In genomic region chr9:88922091-88922490, GRCh38 we compare ENCODE assay signal across 9 cellular contexts.
A peak's percentile ranks its signal among the peaks of the same experiment; 100 is the strongest.
DNase-seq lines count a peak whose midpoint lies in the region; ATAC-seq and TF ChIP-seq lines count a peak whose summit lies in the region.
"Had no signal": no experiment of that assay in that cellular context is flagged by ENCODE, and none has a peak within 500 bp of the region (broad histone marks: within the 10 kb centered on the region; RNA-seq: fewer than 3 reads in every experiment).

No MANE protein-coding gene starts in this region.

- H3K36me3 ChIP-seq in Peyer's patch = no peaks in the 10 kb centered on the region
- no peaks in the 10 kb centered on the region for H3K36me3 ChIP-seq in upper lobe of left lung
- H3K36me3 ChIP-seq in right atrium auricular region = no peaks in the 10 kb centered on the region

- H3K27ac ChIP-seq in Peyer's patch = no peak overlapping the region
- H3K27ac ChIP-seq in upper lobe of left lung = no peak overlapping the region
- H3K27ac ChIP-seq in right atrium auricular region = no peak overlapping the region

- no peak for TF ChIP-seq EP300 in upper lobe of left lung (IDR thresholded peaks at IDR 0.05)

- peaks cover 8% of the 10 kb centered on the region for H3K27me3 Mint-ChIP-seq in stimulated activated memory B cell treated with anti-CD40 and anti-IgM and Interleukin-4, amounts not matched to agents 10 μg/mL and 1 μg/mL and 100 μg/mL, for 72 hours

- DNase-seq in Peyer's patch = peak in 2 of 3 donors; percentile 69 to 84
- DNase-seq in activated naive CD4-positive, alpha-beta T cell treated with Interleukin-2 at 50 U/mL for 16 hours = peak; percentile 20
- DNase-seq in ecto neural progenitor cell (ENCODE audit: low spot score) = no peak
- no peak for DNase-seq in upper lobe of left lung
- DNase-seq in right atrium auricular region (ENCODE audit: low spot score) = no peak
- DNase-seq: NCI-H526 treated with DMSO at 0.1 percent for 48 hours had no signal

- 61 to 69% methylated on average over 10 of the region's 10 CpGs for WGBS in upper lobe of left lung, 2 donors

- no peaks in the 10 kb centered on the region for H3K36me3 Mint-ChIP-seq in stimulated activated memory B cell treated with anti-CD40 and anti-IgM and Interleukin-4, amounts not matched to agents 10 μg/mL and 1 μg/mL and 100 μg/mL, for 72 hours

- H3K9me3 ChIP-seq in Peyer's patch = peaks cover 0 to 2% (median 0%) of the 10 kb centered on the region in 4 donors
- peaks cover 0 to 7% (median 5%) of the 10 kb centered on the region in 4 donors for H3K9me3 ChIP-seq in upper lobe of left lung
- H3K9me3 ChIP-seq in right atrium auricular region = no peaks in the 10 kb centered on the region

- no peak overlapping the region for H3K27ac Mint-ChIP-seq in stimulated activated memory B cell treated with anti-CD40 and anti-IgM and Interleukin-4, amounts not matched to agents 10 μg/mL and 1 μg/mL and 100 μg/mL, for 72 hours

- no peak overlapping the region for H3K4me3 Mint-ChIP-seq in stimulated activated memory B cell treated with anti-CD40 and anti-IgM and Interleukin-4, amounts not matched to agents 10 μg/mL and 1 μg/mL and 100 μg/mL, for 72 hours

- H3K4me1 ChIP-seq in Peyer's patch (peaks cover 0 to 5% (median 0%) of the 10 kb centered on the region in 4 donors), upper lobe of left lung (peaks cover 0 to 5% (median 3%) of the 10 kb centered on the region in 4 donors), right atrium auricular region (no peaks in the 10 kb centered on the region)

- TF ChIP-seq CTCF in Peyer's patch (IDR thresholded peaks at IDR 0.05) (no peak), upper lobe of left lung (IDR thresholded peaks at IDR 0.05) (no peak), right atrium auricular region (IDR thresholded peaks at IDR 0.05) (no peak)

- peaks cover 15% of the 10 kb centered on the region for H3K4me1 Mint-ChIP-seq in stimulated activated memory B cell treated with anti-CD40 and anti-IgM and Interleukin-4, amounts not matched to agents 10 μg/mL and 1 μg/mL and 100 μg/mL, for 72 hours

- no peaks in the 10 kb centered on the region for H3K27me3 ChIP-seq in Peyer's patch
- H3K27me3 ChIP-seq in upper lobe of left lung = no peaks in the 10 kb centered on the region
- H3K27me3 ChIP-seq in right atrium auricular region = no peaks in the 10 kb centered on the region

- no peak for TF ChIP-seq POLR2A in Peyer's patch (IDR thresholded peaks at IDR 0.05)
- TF ChIP-seq POLR2A in upper lobe of left lung (IDR thresholded peaks at IDR 0.05) = no peak

- H3K4me3 ChIP-seq in Peyer's patch = no peak overlapping the region
- no peak overlapping the region for H3K4me3 ChIP-seq in upper lobe of left lung
- no peak overlapping the region for H3K4me3 ChIP-seq in right atrium auricular region

- ATAC-seq in GM21786 (IDR thresholded peaks at IDR 0.05; ENCODE audit: unreplicated experiment) (peak; percentile 60), HG03175 (IDR thresholded peaks at IDR 0.05; ENCODE audit: unreplicated experiment) (no peak), upper lobe of left lung (ENCODE audit: low FRiP score in 2 of 2) (no peak)
- ATAC-seq in stimulated activated memory B cell treated with anti-CD40 and anti-IgM and Interleukin-4, amounts not matched to agents 10 μg/mL and 1 μg/mL and 100 μg/mL, for 72 hours = peak; percentile 62

- peaks cover 9% of the 10 kb centered on the region for H3K9me3 Mint-ChIP-seq in stimulated activated memory B cell treated with anti-CD40 and anti-IgM and Interleukin-4, amounts not matched to agents 10 μg/mL and 1 μg/mL and 100 μg/mL, for 72 hours

Comparison
In these comparisons a context has a peak if more than half of its experiments do, and no peak if none do; other contexts are left out.
1. ATAC-seq: peak in GM21786 (single experiment) and stimulated activated memory B cell treated with anti-CD40 and anti-IgM and Interleukin-4, amounts not matched to agents 10 μg/mL and 1 μg/mL and 100 μg/mL, for 72 hours (single experiment); none in HG03175 (single experiment) and upper lobe of left lung (0 of 2).
2. DNase-seq: peak in Peyer's patch (2 of 3) and activated naive CD4-positive, alpha-beta T cell treated with Interleukin-2 at 50 U/mL for 16 hours (single experiment); none in ecto neural progenitor cell (single experiment), upper lobe of left lung (0 of 2) and right atrium auricular region (single experiment).